In genomic region chr6:73515204-73516101, GRCh38 we compare ENCODE assay signal across 1 cellular context.
A peak's percentile ranks its signal among the peaks of the same experiment; 100 is the strongest.
TF ChIP-seq lines count a peak whose summit lies in the region.

No MANE protein-coding gene starts in this region.

TF ChIP-seq in HepG2, 621 proteins besides CTCF, POLR2A, EP300 and RAD21 (continued from another document and continues in another):
- TF ChIP-seq SMAD3 (CRISPR knock-in tag; IDR thresholded peaks at IDR 0.05) = no peak
- no peak for TF ChIP-seq HNF1B (CRISPR knock-in tag; IDR thresholded peaks at IDR 0.05)
- no peak for TF ChIP-seq HDAC1 (CRISPR knock-in tag; IDR thresholded peaks at IDR 0.05)
- no peak for TF ChIP-seq EHMT2 (IDR thresholded peaks at IDR 0.05; ENCODE audit: borderline replicate concordance, low read depth, low read length)
- peak; percentile 96 for TF ChIP-seq SRSF4 (IDR thresholded peaks at IDR 0.05; ENCODE audit: low read depth, low read length, poor library complexity, severe bottlenecking)
- 0 out of 2 replicates have a peak, but pooled peaks have one; percentile 4 for TF ChIP-seq POGZ (CRISPR knock-in tag; IDR thresholded peaks at IDR 0.05)
- no peak; the same call in 1 of the 2 replicates for TF ChIP-seq PPARG (CRISPR knock-in tag; conservative IDR thresholded peaks at IDR 0.05)
- TF ChIP-seq ARID2 (CRISPR knock-in tag; IDR thresholded peaks at IDR 0.05; ENCODE audit: borderline replicate concordance) = no peak; the same call in 1 of the 2 replicates
- 0 out of 2 replicates have a peak, but pooled peaks have one; percentile 18 for TF ChIP-seq ZSCAN9 (CRISPR knock-in tag; IDR thresholded peaks at IDR 0.05; ENCODE audit: borderline replicate concordance)
- no peak for TF ChIP-seq ETV6 (CRISPR knock-in tag; conservative IDR thresholded peaks at IDR 0.05)
- TF ChIP-seq RAD51 (IDR thresholded peaks at IDR 0.05; ENCODE audit: borderline replicate concordance) = no peak
- no peak for TF ChIP-seq ATF7 (IDR thresholded peaks at IDR 0.05)
- TF ChIP-seq ATF7 (CRISPR knock-in tag; IDR thresholded peaks at IDR 0.05) = no peak
- TF ChIP-seq MAFK (conservative IDR thresholded peaks at IDR 0.05 in 1 of 2, IDR thresholded peaks at IDR 0.05 in 1 of 2; ENCODE audit: low read length in 2 of 2) = no peak
- TF ChIP-seq ZBTB3 (CRISPR knock-in tag; IDR thresholded peaks at IDR 0.05; ENCODE audit: borderline replicate concordance, low read depth) = no peak
- no peak for TF ChIP-seq CC2D1A (CRISPR knock-in tag; IDR thresholded peaks at IDR 0.05)
- TF ChIP-seq PRDM10 (CRISPR knock-in tag; IDR thresholded peaks at IDR 0.05; ENCODE audit: low read depth) = no peak
- no peak for TF ChIP-seq NFAT5 (CRISPR knock-in tag; IDR thresholded peaks at IDR 0.05)
- no peak for TF ChIP-seq KDM5A (IDR thresholded peaks at IDR 0.05; ENCODE audit: borderline replicate concordance, low read length)
- no peak for TF ChIP-seq ZNF230 (CRISPR knock-in tag; IDR thresholded peaks at IDR 0.05)
- TF ChIP-seq HNRNPK (IDR thresholded peaks at IDR 0.05; ENCODE audit: low read depth, low read length, poor library complexity, severe bottlenecking) = no peak
- 0 out of 2 replicates have a peak, but pooled peaks have one; percentile 53 for TF ChIP-seq KLF11 (CRISPR knock-in tag; IDR thresholded peaks at IDR 0.05)
- TF ChIP-seq KAT7 (CRISPR knock-in tag; IDR thresholded peaks at IDR 0.05; ENCODE audit: borderline replicate concordance) = no peak
- TF ChIP-seq GPBP1L1 (CRISPR knock-in tag; IDR thresholded peaks at IDR 0.05) = no peak
- 0 out of 2 replicates have a peak, but pooled peaks have one; percentile 51 for TF ChIP-seq ZNF749 (CRISPR knock-in tag; IDR thresholded peaks at IDR 0.05; ENCODE audit: borderline replicate concordance)
- TF ChIP-seq LCORL (IDR thresholded peaks at IDR 0.05) = no peak
- no peak for TF ChIP-seq LCORL (CRISPR knock-in tag; IDR thresholded peaks at IDR 0.05)
- TF ChIP-seq, protein P1, sequence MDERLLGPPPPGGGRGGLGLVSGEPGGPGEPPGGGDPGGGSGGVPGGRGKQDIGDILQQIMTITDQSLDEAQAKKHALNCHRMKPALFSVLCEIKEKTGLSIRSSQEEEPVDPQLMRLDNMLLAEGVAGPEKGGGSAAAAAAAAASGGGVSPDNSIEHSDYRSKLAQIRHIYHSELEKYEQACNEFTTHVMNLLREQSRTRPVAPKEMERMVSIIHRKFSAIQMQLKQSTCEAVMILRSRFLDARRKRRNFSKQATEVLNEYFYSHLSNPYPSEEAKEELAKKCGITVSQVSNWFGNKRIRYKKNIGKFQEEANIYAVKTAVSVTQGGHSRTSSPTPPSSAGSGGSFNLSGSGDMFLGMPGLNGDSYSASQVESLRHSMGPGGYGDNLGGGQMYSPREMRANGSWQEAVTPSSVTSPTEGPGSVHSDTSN (CRISPR knock-in tag; IDR thresholded peaks at IDR 0.05) = no peak
- TF ChIP-seq ERF (CRISPR knock-in tag; IDR thresholded peaks at IDR 0.05) = 0 out of 2 replicates have a peak, but pooled peaks have one; percentile 34
- TF ChIP-seq ZFYVE20 (CRISPR knock-in tag; IDR thresholded peaks at IDR 0.05; ENCODE audit: borderline replicate concordance, low read depth) = no peak
- no peak for TF ChIP-seq ZFP36 (IDR thresholded peaks at IDR 0.05; ENCODE audit: borderline replicate concordance, low read depth, low read length, partially characterized antibody)
- TF ChIP-seq, protein P2, sequence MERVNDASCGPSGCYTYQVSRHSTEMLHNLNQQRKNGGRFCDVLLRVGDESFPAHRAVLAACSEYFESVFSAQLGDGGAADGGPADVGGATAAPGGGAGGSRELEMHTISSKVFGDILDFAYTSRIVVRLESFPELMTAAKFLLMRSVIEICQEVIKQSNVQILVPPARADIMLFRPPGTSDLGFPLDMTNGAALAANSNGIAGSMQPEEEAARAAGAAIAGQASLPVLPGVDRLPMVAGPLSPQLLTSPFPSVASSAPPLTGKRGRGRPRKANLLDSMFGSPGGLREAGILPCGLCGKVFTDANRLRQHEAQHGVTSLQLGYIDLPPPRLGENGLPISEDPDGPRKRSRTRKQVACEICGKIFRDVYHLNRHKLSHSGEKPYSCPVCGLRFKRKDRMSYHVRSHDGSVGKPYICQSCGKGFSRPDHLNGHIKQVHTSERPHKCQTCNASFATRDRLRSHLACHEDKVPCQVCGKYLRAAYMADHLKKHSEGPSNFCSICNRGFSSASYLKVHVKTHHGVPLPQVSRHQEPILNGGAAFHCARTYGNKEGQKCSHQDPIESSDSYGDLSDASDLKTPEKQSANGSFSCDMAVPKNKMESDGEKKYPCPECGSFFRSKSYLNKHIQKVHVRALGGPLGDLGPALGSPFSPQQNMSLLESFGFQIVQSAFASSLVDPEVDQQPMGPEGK (CRISPR knock-in tag; IDR thresholded peaks at IDR 0.05) = no peak
- no peak for TF ChIP-seq ZNF761 (CRISPR knock-in tag; conservative IDR thresholded peaks at IDR 0.05)
- no peak for TF ChIP-seq MEIS1 (CRISPR knock-in tag; IDR thresholded peaks at IDR 0.05; ENCODE audit: borderline replicate concordance)
- TF ChIP-seq, protein P3, sequence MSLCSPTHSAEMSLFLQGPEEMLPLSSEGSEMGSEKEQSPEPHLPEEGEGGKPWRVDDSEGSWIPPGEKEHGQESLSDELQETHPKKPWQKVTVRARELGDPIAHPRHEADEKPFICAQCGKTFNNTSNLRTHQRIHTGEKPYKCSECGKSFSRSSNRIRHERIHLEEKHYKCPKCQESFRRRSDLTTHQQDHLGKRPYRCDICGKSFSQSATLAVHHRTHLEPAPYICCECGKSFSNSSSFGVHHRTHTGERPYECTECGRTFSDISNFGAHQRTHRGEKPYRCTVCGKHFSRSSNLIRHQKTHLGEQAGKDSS (CRISPR knock-in tag; IDR thresholded peaks at IDR 0.05; ENCODE audit: borderline replicate concordance, low read depth) = no peak
- no peak for TF ChIP-seq ZNF276 (CRISPR knock-in tag; IDR thresholded peaks at IDR 0.05; ENCODE audit: low read depth)
- 0 out of 2 replicates have a peak, but pooled peaks have one; percentile 8 for TF ChIP-seq FOXJ3 (CRISPR knock-in tag; IDR thresholded peaks at IDR 0.05; ENCODE audit: borderline replicate concordance)
- 0 out of 4 replicates have a peak, but pooled peaks of 1 of the 2 experiments have one; percentile 48 for TF ChIP-seq ATF4 (CRISPR knock-in tag; IDR thresholded peaks at IDR 0.05)
- no peak for TF ChIP-seq DMAP1 (CRISPR knock-in tag; IDR thresholded peaks at IDR 0.05)
- TF ChIP-seq MED1 (CRISPR knock-in tag; IDR thresholded peaks at IDR 0.05) = peak; percentile 36
- TF ChIP-seq KLF13 (CRISPR knock-in tag; IDR thresholded peaks at IDR 0.05) = no peak
- no peak for TF ChIP-seq TCF12 (IDR thresholded peaks at IDR 0.05)
- no peak for TF ChIP-seq TCF12 (CRISPR knock-in tag; IDR thresholded peaks at IDR 0.05)
- TF ChIP-seq ZNF567 (CRISPR knock-in tag; IDR thresholded peaks at IDR 0.05; ENCODE audit: borderline replicate concordance) = no peak
- no peak for TF ChIP-seq NPAS2 (CRISPR knock-in tag; IDR thresholded peaks at IDR 0.05; ENCODE audit: borderline replicate concordance)
- no peak for TF ChIP-seq ATF7-NPFF (CRISPR knock-in tag; IDR thresholded peaks at IDR 0.05; ENCODE audit: low read depth)
- 0 out of 2 replicates have a peak, but pooled peaks have one; percentile 20 for TF ChIP-seq SNRNP70 (IDR thresholded peaks at IDR 0.05; ENCODE audit: low read depth, low read length)
- peak; percentile 66 for TF ChIP-seq STAG1 (CRISPR knock-in tag; IDR thresholded peaks at IDR 0.05)
- TF ChIP-seq KAT8 (CRISPR knock-in tag; IDR thresholded peaks at IDR 0.05) = no peak
